In genomic region chr3:49362579-49362978, GRCh38 we compare ENCODE assay signal across 1 cellular context.
TF ChIP-seq lines count a peak whose summit lies in the region.

No MANE protein-coding gene starts in this region.

TF ChIP-seq in HepG2, 621 proteins besides CTCF, POLR2A, EP300 and RAD21:
- TF ChIP-seq DNMT3B (CRISPR knock-in tag; conservative IDR thresholded peaks at IDR 0.05): no peak
- TF ChIP-seq SMAD3 (CRISPR knock-in tag; IDR thresholded peaks at IDR 0.05): no peak
- TF ChIP-seq RCOR2 (CRISPR knock-in tag; IDR thresholded peaks at IDR 0.05): no peak
- TF ChIP-seq ZGPAT (CRISPR knock-in tag; IDR thresholded peaks at IDR 0.05): no peak
- TF ChIP-seq NKX3-1 (CRISPR knock-in tag; IDR thresholded peaks at IDR 0.05): no peak
- no peak for TF ChIP-seq ZBTB21 (CRISPR knock-in tag; IDR thresholded peaks at IDR 0.05)
- TF ChIP-seq WIZ (CRISPR knock-in tag; IDR thresholded peaks at IDR 0.05): no peak
- TF ChIP-seq NFYB (CRISPR knock-in tag; IDR thresholded peaks at IDR 0.05): no peak
- no peak for TF ChIP-seq REPIN1 (CRISPR knock-in tag; IDR thresholded peaks at IDR 0.05; ENCODE audit: borderline replicate concordance, low read depth)
- no peak for TF ChIP-seq NR0B2 (CRISPR knock-in tag; IDR thresholded peaks at IDR 0.05)
- no peak for TF ChIP-seq ZSCAN25 (CRISPR knock-in tag; IDR thresholded peaks at IDR 0.05)
- no peak for TF ChIP-seq ATF7 (IDR thresholded peaks at IDR 0.05)
- TF ChIP-seq ATF7 (CRISPR knock-in tag; IDR thresholded peaks at IDR 0.05): no peak
- no peak for TF ChIP-seq TSC22D2 (CRISPR knock-in tag; IDR thresholded peaks at IDR 0.05; ENCODE audit: borderline replicate concordance)
- no peak for TF ChIP-seq ARID2 (CRISPR knock-in tag; IDR thresholded peaks at IDR 0.05; ENCODE audit: borderline replicate concordance)
- TF ChIP-seq KLF12 (CRISPR knock-in tag; IDR thresholded peaks at IDR 0.05; ENCODE audit: borderline replicate concordance): no peak
- TF ChIP-seq NR2F1 (CRISPR knock-in tag; IDR thresholded peaks at IDR 0.05): no peak
TF ChIP-seq in HepG2: peak in this region for 0.
